8 cellular contexts compared by ENCODE assay signal in the genomic region with DNA sequence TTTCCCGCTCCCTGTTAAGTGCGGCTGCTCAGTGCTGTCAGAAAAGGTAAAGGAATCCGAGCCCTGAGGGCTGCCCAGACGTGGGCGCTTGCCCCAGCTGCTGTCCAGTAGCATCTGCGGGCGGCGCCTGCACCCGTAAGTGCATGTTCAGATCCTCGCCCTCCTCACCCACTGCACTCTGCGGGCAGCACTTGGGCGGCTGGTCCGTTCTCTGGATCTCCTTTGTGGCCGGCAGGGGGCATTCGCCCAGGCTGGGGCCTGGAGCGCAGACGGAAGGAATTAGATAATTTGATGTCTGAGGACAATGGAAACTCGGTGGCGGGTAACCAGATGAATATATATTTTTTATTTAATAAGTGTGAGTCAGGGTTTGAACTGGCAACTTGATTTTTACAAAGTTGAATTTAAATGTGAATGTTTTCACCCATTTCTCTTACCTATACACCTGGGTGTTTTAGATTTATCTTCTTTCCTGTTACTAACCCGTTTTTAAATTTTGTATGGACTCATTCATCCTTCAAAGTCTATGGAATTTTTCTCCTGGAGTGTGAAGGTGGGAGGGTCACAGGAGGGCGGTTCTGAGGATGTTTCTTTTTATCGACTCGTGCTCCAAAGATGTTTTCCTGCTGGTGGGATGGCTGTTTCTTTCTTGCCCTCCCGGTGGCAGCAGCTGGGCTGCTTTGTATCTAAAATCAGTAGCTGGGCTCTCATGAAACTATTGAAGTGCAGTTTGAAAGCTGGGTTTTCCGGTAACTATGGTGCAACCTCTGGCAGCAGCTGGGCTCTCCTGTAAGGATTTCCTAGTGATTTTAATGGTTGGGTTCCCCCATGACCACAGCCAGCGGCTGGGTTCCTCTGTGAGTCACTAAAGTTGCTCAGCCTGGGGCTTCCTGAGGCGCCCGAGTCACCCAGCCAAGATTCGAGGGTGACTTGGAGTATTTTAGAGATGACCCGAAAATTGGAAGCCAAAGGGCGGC.
DNase-seq lines count a peak whose midpoint lies in the region; TF ChIP-seq lines count a peak whose summit lies in the region.
"Not testable (repeated sequence)": the region's sequence is repeated elsewhere in the genome, so short reads cannot be mapped to it uniquely, and the experiment has no call there.

No MANE protein-coding gene starts in this region.

- H3K9me3 ChIP-seq in H9 (ENCODE audit: control insufficient read depth, low read depth, low read length) = not testable (repeated sequence)

- peak overlapping the region in 2 of 3 experiments; percentile 68 to 89; a peak in 4 of 7 replicates for H3K27ac Mint-ChIP-seq in H9

- H2BK12ac ChIP-seq in H9 (ENCODE audit: insufficient read length, low read depth, low read length) = not testable (repeated sequence)

- not testable (repeated sequence) for H3K79me1 ChIP-seq in H9 (ENCODE audit: insufficient read depth, low read depth, low read length, poor library complexity, severe bottlenecking); mesendoderm (ENCODE audit: low read length)

- H3K4me3 ChIP-seq in mesendoderm (ENCODE audit: low read length) = not testable (repeated sequence)

- H4K5ac ChIP-seq in H9 (ENCODE audit: insufficient read length, low read depth, low read length); mesendoderm (ENCODE audit: low read length): not testable (repeated sequence)

- H3K27me3 ChIP-seq in H9 (ENCODE audit: insufficient read depth, low read length); mesendoderm (ENCODE audit: insufficient read depth, low read length, poor library complexity): not testable (repeated sequence)

- H3K36me3 Mint-ChIP-seq in H9 (ENCODE audit: insufficient read depth in 1 of 3, low read depth in 3 of 3) = peaks cover 14 to 23% (median 19%) of the 10 kb centered on the region in 3 experiments

- not testable (repeated sequence) for H3K4me1 ChIP-seq in H9 (ENCODE audit: insufficient read depth, low read length); mesendoderm (ENCODE audit: control insufficient read depth, low read depth, low read length)

- not testable (repeated sequence) for H3K56ac ChIP-seq in H9 (ENCODE audit: insufficient read length, low read depth, low read length); mesendoderm (ENCODE audit: low read length)

- H2BK15ac ChIP-seq in H9 (ENCODE audit: low read depth, low read length); mesendoderm (replicated peaks; ENCODE audit: low read depth): not testable (repeated sequence)

- not testable (repeated sequence) for H3K9me3 Mint-ChIP-seq in H9

- not testable (repeated sequence) for H3K14ac ChIP-seq in H9 (ENCODE audit: insufficient read depth, low read length)

- not testable (repeated sequence) for H3K79me2 ChIP-seq in H9 (ENCODE audit: insufficient read depth, low read length); mesendoderm (ENCODE audit: control insufficient read depth, insufficient read depth, low read length)

- H4K20me1 ChIP-seq in H9 (ENCODE audit: control insufficient read depth, insufficient read depth, insufficient read length) = not testable (repeated sequence)

- not testable (repeated sequence) for H2BK20ac ChIP-seq in H9 (ENCODE audit: low read depth, low read length, poor library complexity, severe bottlenecking)

- no CpG with 5 or more reads among the region's 31 CpGs for WGBS in H9 (ENCODE audit: extremely low coverage, insufficient read length, low lambda C conversion rate)
- no CpG with 5 or more reads among the region's 31 CpGs for WGBS in mesendoderm (ENCODE audit: extremely low coverage, insufficient coverage, low lambda C conversion rate)

- H2BK120ac ChIP-seq in H9 (ENCODE audit: low read depth, low read length, poor library complexity, severe bottlenecking); mesendoderm (ENCODE audit: low read depth, low read length): not testable (repeated sequence)

- not testable (repeated sequence) for H3K4me2 ChIP-seq in H9 (ENCODE audit: insufficient read depth, insufficient read length, low read length); mesendoderm (ENCODE audit: low read length)

- H3K4me1 Mint-ChIP-seq in H9 = peaks cover 27 to 44% of the 10 kb centered on the region in 2 experiments

- not testable (repeated sequence) for H3K27me3 Mint-ChIP-seq in H9 (ENCODE audit: low read depth)

- H3K27ac ChIP-seq in H9 (ENCODE audit: insufficient read length, low read depth, low read length); mesendoderm (ENCODE audit: low read depth, low read length): not testable (repeated sequence)

- H3K36me3 ChIP-seq in mesendoderm (ENCODE audit: control insufficient read depth, insufficient read depth, low read length) = not testable (repeated sequence)

- not testable (repeated sequence) for H3K4ac ChIP-seq in H9 (ENCODE audit: low read depth, low read length); mesendoderm (ENCODE audit: low read depth, low read length)

- H3K23me2 ChIP-seq in H9 (ENCODE audit: insufficient read length, low read depth, low read length, poor library complexity, severe bottlenecking) = not testable (repeated sequence)

- not testable (repeated sequence) for H3T11ph ChIP-seq in H9 (ENCODE audit: low read length)

- not testable (repeated sequence) for H2BK5ac ChIP-seq in H9 (ENCODE audit: insufficient read length, low read length); mesendoderm (ENCODE audit: low read length)

- H3K9ac ChIP-seq in H9 (ENCODE audit: extremely low read depth, insufficient read length, low read length); mesendoderm (ENCODE audit: low read length): not testable (repeated sequence)

- H2AK5ac ChIP-seq in H9 (ENCODE audit: insufficient read length, low read length); mesendoderm (ENCODE audit: low read length): not testable (repeated sequence)

- not testable (repeated sequence) for H2AFZ ChIP-seq in H9 (ENCODE audit: low read length)

- H3K23ac ChIP-seq in H9 (ENCODE audit: insufficient read length, low read depth, low read length); mesendoderm (ENCODE audit: low read length): not testable (repeated sequence)

- not testable (repeated sequence) for H3K4me3 Mint-ChIP-seq in H9

- not testable (repeated sequence) for H4K91ac ChIP-seq in H9 (ENCODE audit: insufficient read length, low read depth, low read length)

- TF ChIP-seq CTCF in AG09319 (IDR thresholded peaks at IDR 0.05; ENCODE audit: low read depth, low read length) (peak; percentile 68), H9 (conservative IDR thresholded peaks at IDR 0.05) (peak; percentile 69)

- DNase-seq in AG09319 (ENCODE audit: extremely low read depth, low read depth) (peak; percentile 51), H9 (peak; percentile 69), NCI-H524 (lab: John Stamatoyannopoulos, UW) (peak; percentile 17 to 63), UCSD-AML1 (lab: John Stamatoyannopoulos, UW; ENCODE audit: unreplicated experiment) (peak; percentile 57), brain pericyte (ENCODE audit: low read depth, low spot score) (peak; percentile 62), glomerular visceral epithelial cell (ENCODE audit: extremely low spot score) (peak; percentile 81), mesendoderm (peak; percentile 38)
- DNase-seq in stimulated activated CD4-positive, alpha-beta T cell treated with anti-CD3 and anti-CD28 coated beads, Interleukin-15, amount 100 ng/mL, for 24 hours = peak; percentile 19

- H4K8ac ChIP-seq in H9 (replicated peaks; ENCODE audit: insufficient read length, low read depth, low read length); mesendoderm (ENCODE audit: low read depth, low read length): not testable (repeated sequence)

- not testable (repeated sequence) for H3K18ac ChIP-seq in H9 (ENCODE audit: insufficient read length, low read depth, low read length); mesendoderm (ENCODE audit: low read length)

Comparison
In these comparisons a context has a peak if more than half of its experiments do, and no peak if none do; other contexts are left out.
1. DNase-seq: peak in every context shown above with its lines; median percentile 81 in glomerular visceral epithelial cell; 69 in H9; 62 in brain pericyte; 57 in UCSD-AML1; 51 in AG09319; 40 in NCI-H524; 38 in mesendoderm; 19 in stimulated activated CD4-positive, alpha-beta T cell treated with anti-CD3 and anti-CD28 coated beads, Interleukin-15, amount 100 ng/mL, for 24 hours.